Comparison of ENCODE assay signal across 39 cellular contexts in genomic region chr12:84341467-84342193, GRCh38.
"Had no signal": no experiment of that assay in that cellular context is flagged by ENCODE, and none has a peak within 500 bp of the region (broad histone marks: within the 10 kb centered on the region; RNA-seq: fewer than 3 reads in every experiment).

No MANE protein-coding gene starts in this region.

- H3K9me3 Mint-ChIP-seq: activated naive CD4-positive, alpha-beta T cell treated with anti-CD3 and anti-CD28 coated beads, Interleukin-2, amount 50 U/mL, for 24 hours had no signal

- H3K4me3 ChIP-seq: adrenal gland, ascending aorta, body of pancreas, breast epithelium, cardiac muscle cell had no signal

- H3K4me1 Mint-ChIP-seq: activated naive CD4-positive, alpha-beta T cell treated with anti-CD3 and anti-CD28 coated beads, Interleukin-2, amount 10 ng/mL, durations not matched to agents 7 days and 5 days; activated naive CD4-positive, alpha-beta T cell treated with anti-CD3 and anti-CD28 coated beads, Interleukin-2, amount 50 U/mL, for 24 hours; activated naive CD8-positive, alpha-beta T cell treated with anti-CD3 and anti-CD28 coated beads for 36 hours; activated naive CD8-positive, alpha-beta T cell treated with anti-CD3 and anti-CD28 coated beads, Interleukin-2, amount 10 ng/mL, durations not matched to agents 7 days and 5 days; activated naive CD8-positive, alpha-beta T cell treated with anti-CD3 and anti-CD28 coated beads, Interleukin-2, amount 50 U/mL, for 24 hours; activated T-helper 17 cell treated with anti-CD3 and anti-CD28 coated beads, Interleukin-2, amount 50 U/mL, for 72 hours; brain; central memory CD8-positive, alpha-beta T cell had no signal

- DNase-seq: activated effector memory CD4-positive, alpha-beta T cell treated with anti-CD3 and anti-CD28 coated beads, Interleukin-2, amount 50 U/mL, for 16 hours; activated effector memory CD4-positive, alpha-beta T cell treated with Interleukin-2 at 50 U/mL for 16 hours; activated gamma-delta T cell; activated gamma-delta T cell treated with Interleukin-2 at 50 U/mL for 16 hours; activated naive CD4-positive, alpha-beta T cell; activated naive CD4-positive, alpha-beta T cell treated with anti-CD3 and anti-CD28 coated beads for 36 hours; activated naive CD4-positive, alpha-beta T cell treated with anti-CD3 and anti-CD28 coated beads, Interleukin-2, amount 10 ng/mL, durations not matched to agents 7 days and 5 days; activated naive CD4-positive, alpha-beta T cell treated with anti-CD3 and anti-CD28 coated beads, Interleukin-2, amount 50 U/mL, for 16 hours; activated naive CD4-positive, alpha-beta T cell treated with Interleukin-2 at 50 U/mL for 16 hours; activated naive CD8-positive, alpha-beta T cell treated with anti-CD3 and anti-CD28 coated beads for 36 hours; activated naive CD8-positive, alpha-beta T cell treated with anti-CD3 and anti-CD28 coated beads, Interleukin-2, amount 10 ng/mL, durations not matched to agents 7 days and 5 days; activated naive CD8-positive, alpha-beta T cell treated with anti-CD3 and anti-CD28 coated beads, Interleukin-2, amount 50 U/mL, for 24 hours; activated T-cell treated with anti-CD3 and anti-CD28 coated beads, Interleukin-2, amount 50 U/mL, for 4 hours; activated T-cell treated with anti-CD3 and anti-CD28 coated beads, Interleukin-2, amount 50 U/mL, for 48 hours; activated T-cell treated with anti-CD3 and anti-CD28 coated beads, Interleukin-2, amount 50 U/mL, for 72 hours; adrenal gland; amniotic stem cell; amygdala; anterior cingulate cortex; aorta; body of pancreas; brain microvascular endothelial cell; caudate nucleus; central memory CD4-positive, alpha-beta T cell; cerebellar nuclear complex had no signal

- H3K36me3 ChIP-seq: adrenal gland, ascending aorta, brain microvascular endothelial cell, breast epithelium, cardiac muscle cell had no signal

- H3K27ac ChIP-seq: adrenal gland, ascending aorta, body of pancreas, brain microvascular endothelial cell, breast epithelium, cardiac muscle cell had no signal

- ATAC-seq: activated naive CD4-positive, alpha-beta T cell treated with anti-CD3 and anti-CD28 coated beads, Interleukin-2, amount 50 U/mL, for 72 hours; activated naive CD8-positive, alpha-beta T cell treated with anti-CD3 and anti-CD28 coated beads, Interleukin-2, amount 50 U/mL, for 24 hours; activated T-cell treated with anti-CD3 and anti-CD28 coated beads, Interleukin-2, amount 50 U/mL, for 4 hours; activated T-cell treated with anti-CD3 and anti-CD28 coated beads, Interleukin-2, amount 50 U/mL, for 72 hours; activated T-helper 17 cell treated with anti-CD3 and anti-CD28 coated beads, Interleukin-2, amount 50 U/mL, for 72 hours; body of pancreas had no signal

- H3K9me3 ChIP-seq: adrenal gland, ascending aorta, body of pancreas had no signal

- H3K27me3 ChIP-seq: adrenal gland, ascending aorta, body of pancreas, brain microvascular endothelial cell, breast epithelium, cardiac muscle cell had no signal

- H3K4me1 ChIP-seq: adrenal gland, ascending aorta, body of pancreas, breast epithelium had no signal

- FAIRE-seq: astrocyte, bronchial epithelial cell, colon had no signal

- H3K4me3 Mint-ChIP-seq: activated naive CD4-positive, alpha-beta T cell treated with anti-CD3 and anti-CD28 coated beads for 36 hours; activated naive CD4-positive, alpha-beta T cell treated with anti-CD3 and anti-CD28 coated beads, Interleukin-2, amount 10 ng/mL, durations not matched to agents 7 days and 5 days; activated naive CD4-positive, alpha-beta T cell treated with anti-CD3 and anti-CD28 coated beads, Interleukin-2, amount 50 U/mL, for 24 hours; activated naive CD8-positive, alpha-beta T cell; activated naive CD8-positive, alpha-beta T cell treated with anti-CD3 and anti-CD28 coated beads for 36 hours; activated naive CD8-positive, alpha-beta T cell treated with anti-CD3 and anti-CD28 coated beads, Interleukin-2, amount 10 ng/mL, durations not matched to agents 7 days and 5 days; activated naive CD8-positive, alpha-beta T cell treated with anti-CD3 and anti-CD28 coated beads, Interleukin-2, amount 50 U/mL, for 24 hours; activated T-cell treated with anti-CD3 and anti-CD28 coated beads, Interleukin-2, amount 50 U/mL, for 4 hours; activated T-cell treated with anti-CD3 and anti-CD28 coated beads, Interleukin-2, amount 50 U/mL, for 72 hours; activated T-helper 1 cell treated with anti-CD3 and anti-CD28 coated beads, Interleukin-12 subunit alpha, Interleukin-12 subunit beta, Interleukin-2, Interleukin-4 antibody, amounts not matched to agents 30 ng/mL and 10 ng/mL and 1 ng/mL, durations not matched to agents 14 hours and 24 hours and 36 hours; activated T-helper 17 cell treated with anti-CD3 and anti-CD28 coated beads, Interleukin-2, amount 50 U/mL, for 72 hours; brain; central memory CD8-positive, alpha-beta T cell had no signal

- H3K27me3 Mint-ChIP-seq: activated naive CD4-positive, alpha-beta T cell treated with anti-CD3 and anti-CD28 coated beads, Interleukin-2, amount 10 ng/mL, durations not matched to agents 7 days and 5 days; activated naive CD4-positive, alpha-beta T cell treated with anti-CD3 and anti-CD28 coated beads, Interleukin-2, amount 50 U/mL, for 24 hours; activated naive CD8-positive, alpha-beta T cell; activated naive CD8-positive, alpha-beta T cell treated with anti-CD3 and anti-CD28 coated beads for 36 hours; activated naive CD8-positive, alpha-beta T cell treated with anti-CD3 and anti-CD28 coated beads, Interleukin-2, amount 10 ng/mL, durations not matched to agents 7 days and 5 days; activated naive CD8-positive, alpha-beta T cell treated with anti-CD3 and anti-CD28 coated beads, Interleukin-2, amount 50 U/mL, for 24 hours; activated T-helper 17 cell treated with anti-CD3 and anti-CD28 coated beads, Interleukin-2, amount 50 U/mL, for 72 hours; brain; central memory CD8-positive, alpha-beta T cell had no signal

- H3K27ac Mint-ChIP-seq: activated naive CD4-positive, alpha-beta T cell treated with anti-CD3 and anti-CD28 coated beads for 36 hours; activated naive CD4-positive, alpha-beta T cell treated with anti-CD3 and anti-CD28 coated beads, Interleukin-2, amount 10 ng/mL, durations not matched to agents 7 days and 5 days; activated naive CD4-positive, alpha-beta T cell treated with anti-CD3 and anti-CD28 coated beads, Interleukin-2, amount 50 U/mL, for 24 hours; activated naive CD4-positive, alpha-beta T cell treated with anti-CD3 and anti-CD28 coated beads, Interleukin-2, amount 50 U/mL, for 72 hours; activated naive CD8-positive, alpha-beta T cell; activated naive CD8-positive, alpha-beta T cell treated with anti-CD3 and anti-CD28 coated beads for 36 hours; activated naive CD8-positive, alpha-beta T cell treated with anti-CD3 and anti-CD28 coated beads, Interleukin-2, amount 10 ng/mL, durations not matched to agents 7 days and 5 days; activated naive CD8-positive, alpha-beta T cell treated with anti-CD3 and anti-CD28 coated beads, Interleukin-2, amount 50 U/mL, for 24 hours; activated T-cell treated with anti-CD3 and anti-CD28 coated beads, Interleukin-2, amount 50 U/mL, for 72 hours; activated T-helper 1 cell treated with anti-CD3 and anti-CD28 coated beads, Interleukin-12 subunit alpha, Interleukin-12 subunit beta, Interleukin-2, Interleukin-4 antibody, amounts not matched to agents 30 ng/mL and 10 ng/mL and 1 ng/mL, durations not matched to agents 14 hours and 24 hours and 36 hours; activated T-helper 17 cell treated with anti-CD3 and anti-CD28 coated beads, Interleukin-2, amount 50 U/mL, for 72 hours; activated T-helper 2 cell treated with anti-CD3 and anti-CD28 coated beads, Interferon-gamma antibody, Interleukin-2, Interleukin-4, amounts not matched to agents 10 μg/mL and 5 μg/mL and 100 μg/mL, durations not matched to agents 14 hours and 24 hours and 36 hours; brain had no signal

- H3K36me3 Mint-ChIP-seq: activated naive CD4-positive, alpha-beta T cell treated with anti-CD3 and anti-CD28 coated beads, Interleukin-2, amount 10 ng/mL, durations not matched to agents 7 days and 5 days; activated naive CD4-positive, alpha-beta T cell treated with anti-CD3 and anti-CD28 coated beads, Interleukin-2, amount 50 U/mL, for 24 hours; activated naive CD4-positive, alpha-beta T cell treated with anti-CD3 and anti-CD28 coated beads, Interleukin-2, amount 50 U/mL, for 72 hours; activated naive CD8-positive, alpha-beta T cell; activated naive CD8-positive, alpha-beta T cell treated with anti-CD3 and anti-CD28 coated beads for 36 hours; activated naive CD8-positive, alpha-beta T cell treated with anti-CD3 and anti-CD28 coated beads, Interleukin-2, amount 10 ng/mL, durations not matched to agents 7 days and 5 days; brain had no signal
